ENCODE assay signal across 27 cellular contexts in genomic region chr20:50429412-50429811, GRCh38.
"Had no signal": no experiment of that assay in that cellular context is flagged by ENCODE, and none has a peak within 500 bp of the region (broad histone marks: within the 10 kb centered on the region; RNA-seq: fewer than 3 reads in every experiment).

No MANE protein-coding gene starts in this region.

- H2AFZ ChIP-seq: neural progenitor cell had no signal

- H3K9ac ChIP-seq: neural progenitor cell, SK-N-SH had no signal

- H3K27ac Mint-ChIP-seq: activated CD4-positive, alpha-beta T cell treated with anti-CD3 and anti-CD28 coated beads, Interleukin-2, amount 10 ng/mL, durations not matched to agents 7 days and 5 days; activated CD8-positive, alpha-beta T cell treated with anti-CD3 and anti-CD28 coated beads, Interleukin-2, amount 10 ng/mL, durations not matched to agents 7 days and 5 days; activated T-cell treated with anti-CD3 and anti-CD28 coated beads, Interleukin-2, amount 50 U/mL, for 24 hours; activated T-helper 2 cell treated with anti-CD3 and anti-CD28 coated beads, Interferon-gamma antibody, Interleukin-2, Interleukin-4, amounts not matched to agents 10 μg/mL and 5 μg/mL and 100 μg/mL, durations not matched to agents 14 hours and 24 hours and 36 hours; brain; neural progenitor cell; T-helper 2 cell treated with Interferon-gamma antibody and Interleukin-4, amounts not matched to agents 5 μg/mL and 100 μg/mL, for 36 hours; WTC11 had no signal

- H3K27me3 ChIP-seq: neural progenitor cell, tibial artery had no signal

- H3K4me3 Mint-ChIP-seq: activated CD4-positive, alpha-beta T cell treated with anti-CD3 and anti-CD28 coated beads, Interleukin-2, amount 10 ng/mL, durations not matched to agents 7 days and 5 days; activated CD8-positive, alpha-beta T cell treated with anti-CD3 and anti-CD28 coated beads, Interleukin-2, amount 10 ng/mL, durations not matched to agents 7 days and 5 days; activated T-cell treated with anti-CD3 and anti-CD28 coated beads, Interleukin-2, amount 50 U/mL, for 24 hours; brain; central memory CD8-positive, alpha-beta T cell; neural progenitor cell; T-helper 2 cell treated with Interferon-gamma antibody and Interleukin-4, amounts not matched to agents 5 μg/mL and 100 μg/mL, for 36 hours; WTC11 had no signal

- H3K4me1 Mint-ChIP-seq: central memory CD8-positive, alpha-beta T cell had no signal

- H3K36me3 Mint-ChIP-seq: brain, neural progenitor cell, WTC11 had no signal

- DNase-seq: activated CD4-positive, alpha-beta T cell treated with anti-CD3 and anti-CD28 coated beads, Interleukin-2, amount 10 ng/mL, durations not matched to agents 7 days and 5 days; activated CD8-positive, alpha-beta T cell treated with anti-CD3 and anti-CD28 coated beads, Interleukin-2, amount 10 ng/mL, durations not matched to agents 7 days and 5 days; activated naive CD4-positive, alpha-beta T cell treated with Interleukin-2 at 50 U/mL for 16 hours; activated T-cell treated with anti-CD3 and anti-CD28 coated beads, Interleukin-2, amount 50 U/mL, for 24 hours; anterior cingulate cortex; foreskin fibroblast; glutamatergic neuron; hypothalamus; kidney; SK-N-SH; stimulated activated CD4-positive, alpha-beta T cell treated with anti-CD3 and anti-CD28 coated beads, Interleukin-12 subunit alpha, Interleukin-12 subunit beta, amount 100 ng/mL, for 4 hours; stimulated activated CD4-positive, alpha-beta T cell treated with anti-CD3 and anti-CD28 coated beads, Interleukin-1b, Interleukin-23, amount 100 ng/mL, for 48 hours; stimulated activated CD8-positive, alpha-beta memory T cell treated with anti-CD3 and anti-CD28 coated beads, Interleukin-4, amount 100 ng/mL, for 48 hours; stimulated activated naive CD4-positive, alpha-beta T cell treated with Interleukin-2 at 50 U/mL for 16 hours; tibial artery had no signal

- H3K9me3 Mint-ChIP-seq: activated CD4-positive, alpha-beta T cell treated with anti-CD3 and anti-CD28 coated beads, Interleukin-2, amount 10 ng/mL, durations not matched to agents 7 days and 5 days; activated T-cell treated with anti-CD3 and anti-CD28 coated beads, Interleukin-2, amount 50 U/mL, for 24 hours; activated T-helper 2 cell treated with anti-CD3 and anti-CD28 coated beads, Interferon-gamma antibody, Interleukin-2, Interleukin-4, amounts not matched to agents 10 μg/mL and 5 μg/mL and 100 μg/mL, durations not matched to agents 14 hours and 24 hours and 36 hours; central memory CD8-positive, alpha-beta T cell; neural progenitor cell; T-helper 2 cell treated with Interferon-gamma antibody and Interleukin-4, amounts not matched to agents 5 μg/mL and 100 μg/mL, for 36 hours; WTC11 had no signal

- ATAC-seq: activated CD8-positive, alpha-beta T cell treated with anti-CD3 and anti-CD28 coated beads, Interleukin-2, amount 10 ng/mL, durations not matched to agents 7 days and 5 days; left lobe of liver; sciatic nerve; WTC11 had no signal

- H3K4me2 ChIP-seq: neural progenitor cell, SK-N-SH had no signal

- H3K27ac ChIP-seq: coronary artery, neural progenitor cell had no signal

- FAIRE-seq: endometrium, kidney, TTC549, urothelium cell line had no signal

- H3K36me3 ChIP-seq: neural progenitor cell, tibial artery had no signal

- H3K9me3 ChIP-seq: SK-N-SH, tibial artery had no signal

- H3K4me3 ChIP-seq: coronary artery, neural progenitor cell, tibial artery had no signal
